ENCODE assay signal across 16 cellular contexts in genomic region chr14:75206190-75206589, GRCh38. TPM values are rescaled to one million over a fixed set of nuclear protein-coding genes. Genes with fewer than 3 reads are reported as not detected.
DNase-seq lines count a peak whose midpoint lies in the region; FAIRE-seq and TF ChIP-seq lines count a peak whose summit lies in the region.
"Had no signal": no experiment of that assay in that cellular context is flagged by ENCODE, and none has a peak within 500 bp of the region (broad histone marks: within the 10 kb centered on the region; RNA-seq: fewer than 3 reads in every experiment).

No MANE protein-coding gene starts in this region.

- intact Hi-C loops in thyroid gland (cut with DNase I) = no loop called here

- DNase-seq in keratinocyte (ENCODE audit: low read depth, low spot score) (no peak), right atrium auricular region (ENCODE audit: low spot score) (no peak), thyroid gland (no peak), NCI-H748 (lab: John Stamatoyannopoulos, UW; ENCODE audit: unreplicated experiment) (no peak)
- DNase-seq: activated gamma-delta T cell; activated T-cell treated with anti-CD3 and anti-CD28 coated beads for 4 hours; naive thymus-derived CD4-positive, alpha-beta T cell; NCI-H2081; retina; stimulated activated naive B cell treated with anti-CD40 and anti-IgM and Interleukin-4, amounts not matched to agents 10 μg/mL and 1 μg/mL and 100 μg/mL, for 72 hours; tibial artery had no signal

- no peaks in the 10 kb centered on the region for H3K27me3 ChIP-seq in BLaER1 treated with 17β-estradiol and CSF1 and Interleukin-3, amounts not matched to agents 10 nM and 100 nM
- H3K27me3 ChIP-seq in keratinocyte (ENCODE audit: control insufficient read depth, extremely low read depth, insufficient read depth, low read length) (no peaks in the 10 kb centered on the region), right atrium auricular region (no peaks in the 10 kb centered on the region), thyroid gland (no peaks in the 10 kb centered on the region)
- H3K27me3 ChIP-seq: MG63, tibial artery had no signal

- dilution Hi-C loops in keratinocyte (cut with MboI; ENCODE audit: extremely low pct_ligation_motif_present, low sequenced_read_pairs) = no loop called here

- no peaks in the 10 kb centered on the region for H4K20me1 ChIP-seq in BLaER1 treated with 17β-estradiol and CSF1 and Interleukin-3, amounts not matched to agents 10 nM and 100 nM
- H4K20me1 ChIP-seq in keratinocyte (ENCODE audit: control insufficient read depth, extremely low read depth, insufficient read depth, low read length) = no peaks in the 10 kb centered on the region

- H3K27ac ChIP-seq in 22Rv1 = peak overlapping the region; percentile 22; the same call in 1 of the 2 replicates
- H3K27ac ChIP-seq in BLaER1 treated with 17β-estradiol and CSF1 and Interleukin-3, amounts not matched to agents 10 nM and 100 nM = peak overlapping the region in 8 of 11 experiments; percentile 29 to 75 (median 64); a peak in 11 of 22 replicates
- peak overlapping the region; percentile 46 for H3K27ac ChIP-seq in VCaP
- no peak overlapping the region for H3K27ac ChIP-seq in keratinocyte (ENCODE audit: control insufficient read depth, insufficient read depth, low read length)
- H3K27ac ChIP-seq in right atrium auricular region = no peak overlapping the region
- H3K27ac ChIP-seq in thyroid gland = no peak overlapping the region
- H3K27ac ChIP-seq: SK-N-MC, tibial artery had no signal

- no peak for TF ChIP-seq POLR2A in thyroid gland (IDR thresholded peaks at IDR 0.05)

- H3K9ac ChIP-seq in BLaER1 treated with 17β-estradiol and CSF1 and Interleukin-3, amounts not matched to agents 10 nM and 100 nM = peak overlapping the region in 2 of 11 experiments; percentile 28 to 42; a peak in 3 of 22 replicates
- H3K9ac ChIP-seq in keratinocyte (ENCODE audit: control insufficient read depth, extremely low read depth, insufficient read depth, low read length) = no peak overlapping the region

- H2AFZ ChIP-seq in keratinocyte (ENCODE audit: control insufficient read depth, low read length) = peak overlapping the region; percentile 11

- H3K36me3 ChIP-seq in BLaER1 treated with 17β-estradiol and CSF1 and Interleukin-3, amounts not matched to agents 10 nM and 100 nM = no peaks in the 10 kb centered on the region
- H3K36me3 ChIP-seq in keratinocyte (ENCODE audit: control insufficient read depth in 2 of 2, extremely low read depth in 1 of 2, insufficient read depth in 2 of 2, low read length in 2 of 2) (no peaks in the 10 kb centered on the region), right atrium auricular region (no peaks in the 10 kb centered on the region), thyroid gland (no peaks in the 10 kb centered on the region)
- H3K36me3 ChIP-seq: MG63, tibial artery had no signal

- no peak for TF ChIP-seq CTCF in 22Rv1 (IDR thresholded peaks at IDR 0.05)
- TF ChIP-seq CTCF in VCaP (conservative IDR thresholded peaks at IDR 0.05) = no peak
- no peak for TF ChIP-seq CTCF in keratinocyte (optimal IDR thresholded peaks at IDR 0.05 in 1 of 3, IDR thresholded peaks at IDR 0.05 in 1 of 3, conservative IDR thresholded peaks at IDR 0.05 in 1 of 3; ENCODE audit: extremely low read depth in 1 of 3, insufficient read depth in 2 of 3, low read length in 3 of 3)
- no peak for TF ChIP-seq CTCF in right atrium auricular region (IDR thresholded peaks at IDR 0.05)
- TF ChIP-seq CTCF in thyroid gland (IDR thresholded peaks at IDR 0.05) = no peak

- FAIRE-seq in keratinocyte (lab: Jason Lieb, UNC) = no peak

- H3K79me2 ChIP-seq in keratinocyte (ENCODE audit: control insufficient read depth, insufficient read depth, low read length) = no peaks in the 10 kb centered on the region

- no peak overlapping the region for H3K4me3 ChIP-seq in BLaER1 treated with 17β-estradiol and CSF1 and Interleukin-3, amounts not matched to agents 10 nM and 100 nM
- no peak overlapping the region for H3K4me3 ChIP-seq in keratinocyte (ENCODE audit: control insufficient read depth in 2 of 3, extremely low read depth in 1 of 3, insufficient read depth in 2 of 3, low read depth in 1 of 3, low read length in 3 of 3)
- H3K4me3 ChIP-seq in right atrium auricular region = no peak overlapping the region
- H3K4me3 ChIP-seq in thyroid gland (replicated peaks in 1 of 3) = no peak overlapping the region
- H3K4me3 ChIP-seq: MG63, SK-N-MC, tibial artery had no signal

- peaks cover 14 to 47% (median 30%) of the 10 kb centered on the region in 10 experiments for H3K4me1 ChIP-seq in BLaER1 treated with 17β-estradiol and CSF1 and Interleukin-3, amounts not matched to agents 10 nM and 100 nM
- H3K4me1 ChIP-seq in keratinocyte (ENCODE audit: control insufficient read depth, extremely low read depth, insufficient read depth, low read length) = peaks cover 24% of the 10 kb centered on the region
- H3K4me1 ChIP-seq in right atrium auricular region = no peaks in the 10 kb centered on the region
- peaks cover 2 to 19% of the 10 kb centered on the region in 2 donors for H3K4me1 ChIP-seq in thyroid gland
- H3K4me1 ChIP-seq: tibial artery had no signal

- no peaks in the 10 kb centered on the region for H3K9me1 ChIP-seq in keratinocyte (ENCODE audit: control insufficient read depth, extremely low read depth, insufficient read depth, low read length)

- WGBS in thyroid gland, 2 donors = 91 to 92% methylated on average over 3 of the region's 3 CpGs

- H3K9me3 ChIP-seq in BLaER1 treated with 17β-estradiol and CSF1 and Interleukin-3, amounts not matched to agents 10 nM and 100 nM (replicated peaks in 1 of 11) = no peaks in the 10 kb centered on the region
- H3K9me3 ChIP-seq in keratinocyte (ENCODE audit: control insufficient read depth, low read depth, low read length) (no peaks in the 10 kb centered on the region), right atrium auricular region (no peaks in the 10 kb centered on the region), thyroid gland (no peaks in the 10 kb centered on the region)
- H3K9me3 ChIP-seq: MG63, tibial artery had no signal

- peak overlapping the region in 8 of 11 experiments; percentile 53 to 77 (median 66); a peak in 16 of 22 replicates for H3K4me2 ChIP-seq in BLaER1 treated with 17β-estradiol and CSF1 and Interleukin-3, amounts not matched to agents 10 nM and 100 nM
- H3K4me2 ChIP-seq in keratinocyte (ENCODE audit: control insufficient read depth, extremely low read depth, insufficient read depth, low read depth, low read length) = no peak overlapping the region

RNA-seq across cellular contexts. Expression of gene TMED10, which starts 29.8 kb away (rescaled TPM):
- polyA plus RNA-seq in keratinocyte = 306 to 428 TPM (median 380 TPM) in 3 replicates
- polyA plus RNA-seq in keratinocyte (2011; ENCODE audit: low read depth) = 83.4 TPM
- polyA plus RNA-seq in keratinocyte (2011; cell fraction: cytosol; rRNA removed) = 201 and 388 TPM in 2 replicates
- 420 and 431 TPM in 2 replicates for polyA plus RNA-seq in keratinocyte (2011; cell fraction: nucleus; rRNA removed)
- polyA plus RNA-seq in keratinocyte (2012; ENCODE audit: low replicate concordance) = 157 and 253 TPM in 2 replicates
- 565 to 838 TPM (median 646 TPM) in 3 replicates for polyA minus RNA-seq in keratinocyte
- 534 TPM for polyA minus RNA-seq in keratinocyte (2011; cell fraction: cytosol; rRNA and poly(A)+ RNA removed)
- polyA minus RNA-seq in keratinocyte (2011; cell fraction: nucleus; rRNA and poly(A)+ RNA removed) = 437 and 484 TPM in 2 replicates
- total RNA-seq in right atrium auricular region (100 to 1,000 TPM; 261 to 325 TPM), thyroid gland (100 to 1,000 TPM; 289 to 559 (median 388) TPM)

Comparison
In these comparisons a context has a peak if more than half of its experiments do, and no peak if none do; other contexts are left out.
1. H3K27ac ChIP-seq: peak in 22Rv1 (single experiment), BLaER1 treated with 17β-estradiol and CSF1 and Interleukin-3, amounts not matched to agents 10 nM and 100 nM (8 of 11) and VCaP (single experiment); none in keratinocyte (single experiment), right atrium auricular region (0 of 2) and thyroid gland (0 of 3).